In the genomic region with DNA sequence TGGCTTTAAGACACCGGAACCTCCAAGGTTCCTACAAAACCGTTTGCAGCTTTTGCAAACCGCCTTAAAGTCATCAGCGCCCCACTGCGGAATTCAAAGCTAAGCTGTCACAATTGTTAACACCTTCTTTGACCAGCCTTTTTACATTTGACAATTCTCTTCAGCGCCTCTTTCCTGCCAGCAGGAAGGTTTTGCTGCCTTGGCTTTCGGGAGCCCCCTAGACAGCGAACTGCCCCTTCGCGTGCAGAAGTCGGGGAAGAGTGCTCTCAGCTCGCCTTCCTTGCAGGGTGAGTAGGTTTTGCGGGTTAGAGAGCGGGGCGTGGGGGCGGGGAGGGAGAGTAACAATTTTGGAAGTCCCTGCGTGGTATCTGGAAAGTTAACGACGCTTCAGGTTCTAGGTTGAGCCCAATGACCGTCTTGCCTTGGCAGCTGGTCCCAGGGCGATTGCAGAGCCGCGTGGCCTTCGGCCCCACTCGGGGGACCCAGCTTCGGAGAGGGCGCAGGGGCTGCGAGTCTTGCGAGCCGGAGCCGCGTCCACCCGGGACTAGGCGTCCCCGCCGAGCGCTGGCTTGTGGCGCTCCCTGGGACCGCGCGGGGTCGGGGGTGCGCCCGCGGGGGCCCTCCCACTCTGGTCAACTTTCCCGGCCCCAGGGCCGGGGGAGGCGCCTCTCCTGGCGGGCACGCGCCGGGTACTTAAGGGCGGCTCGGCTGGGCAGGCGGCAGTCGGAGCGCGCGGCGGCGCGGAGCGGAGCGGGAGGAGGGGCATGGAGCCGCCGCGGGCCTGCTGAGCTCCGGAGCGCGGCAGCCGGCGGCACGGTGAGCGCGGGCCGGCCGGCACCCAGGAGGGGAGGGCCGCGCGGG, we compare ENCODE assay signal across 8 cellular contexts. TPM values are rescaled to one million over a fixed set of nuclear protein-coding genes. Genes with fewer than 3 reads are reported as not detected.
DNase-seq lines count a peak whose midpoint lies in the region; ATAC-seq, FAIRE-seq and TF ChIP-seq lines count a peak whose summit lies in the region.

A gene with protein sequence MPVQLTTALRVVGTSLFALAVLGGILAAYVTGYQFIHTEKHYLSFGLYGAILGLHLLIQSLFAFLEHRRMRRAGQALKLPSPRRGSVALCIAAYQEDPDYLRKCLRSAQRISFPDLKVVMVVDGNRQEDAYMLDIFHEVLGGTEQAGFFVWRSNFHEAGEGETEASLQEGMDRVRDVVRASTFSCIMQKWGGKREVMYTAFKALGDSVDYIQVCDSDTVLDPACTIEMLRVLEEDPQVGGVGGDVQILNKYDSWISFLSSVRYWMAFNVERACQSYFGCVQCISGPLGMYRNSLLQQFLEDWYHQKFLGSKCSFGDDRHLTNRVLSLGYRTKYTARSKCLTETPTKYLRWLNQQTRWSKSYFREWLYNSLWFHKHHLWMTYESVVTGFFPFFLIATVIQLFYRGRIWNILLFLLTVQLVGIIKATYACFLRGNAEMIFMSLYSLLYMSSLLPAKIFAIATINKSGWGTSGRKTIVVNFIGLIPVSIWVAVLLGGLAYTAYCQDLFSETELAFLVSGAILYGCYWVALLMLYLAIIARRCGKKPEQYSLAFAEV (plus strand): TSS at position 153 of the 861 bp plus-strand sequence. CDS start 3,743 bp downstream, outside the sequence.

- peaks cover 18% of the 10 kb centered on the region for H3K36me3 ChIP-seq in HUES64 (ENCODE audit: insufficient read depth, low read length)
- H3K36me3 ChIP-seq in keratinocyte (ENCODE audit: control insufficient read depth in 2 of 2, extremely low read depth in 1 of 2, insufficient read depth in 2 of 2, low read length in 2 of 2), result peaks cover 16 to 18% of the 10 kb centered on the region in 2 experiments
- peaks cover 0 to 6% of the 10 kb centered on the region in 2 donors for H3K36me3 ChIP-seq in small intestine (ENCODE audit: control insufficient read depth in 2 of 2, insufficient read depth in 2 of 2, low read length in 2 of 2)

- H3K27me3 ChIP-seq in HUES64 (ENCODE audit: insufficient read depth, low read length) (no peaks in the 10 kb centered on the region), keratinocyte (ENCODE audit: control insufficient read depth, extremely low read depth, insufficient read depth, low read length) (no peaks in the 10 kb centered on the region), small intestine (ENCODE audit: control insufficient read depth in 2 of 2, insufficient read depth in 2 of 2, low read length in 2 of 2) (peaks cover 0 to 2% of the 10 kb centered on the region in 2 donors)

- H3K79me2 ChIP-seq in keratinocyte (ENCODE audit: control insufficient read depth, insufficient read depth, low read length), result peaks cover 46% of the 10 kb centered on the region

- peak; percentile 63 to 71 (median 68) for TF ChIP-seq CTCF in keratinocyte (optimal IDR thresholded peaks at IDR 0.05 in 1 of 3, IDR thresholded peaks at IDR 0.05 in 1 of 3, conservative IDR thresholded peaks at IDR 0.05 in 1 of 3; ENCODE audit: extremely low read depth in 1 of 3, insufficient read depth in 2 of 3, low read length in 3 of 3)

- no peaks in the 10 kb centered on the region for H3K9me3 Mint-ChIP-seq in central memory CD8-positive, alpha-beta T cell

- peak within 1 kb of the TSS; percentile 90 for H3K4me3 Mint-ChIP-seq in central memory CD8-positive, alpha-beta T cell

- ATAC-seq in central memory CD8-positive, alpha-beta T cell (replicated peaks; ENCODE audit: extremely low read depth, poor library complexity, severe bottlenecking), result peak; percentile 61
- ATAC-seq in GM21390 (IDR thresholded peaks at IDR 0.05; ENCODE audit: unreplicated experiment), result no peak

- H3K27ac ChIP-seq in HUES64 (ENCODE audit: low read depth, low read length) (peak within 1 kb of the TSS; percentile 68), keratinocyte (ENCODE audit: control insufficient read depth, insufficient read depth, low read length) (peak within 1 kb of the TSS; percentile 63), small intestine (ENCODE audit: low read depth in 1 of 2, low read length in 1 of 2) (peak within 1 kb of the TSS in 1 of 2 donors; percentile 32)

- FAIRE-seq in keratinocyte (lab: Jason Lieb, UNC) (peak; percentile 93), small intestine (lab: Jason Lieb, UNC) (no peak)

- peak; percentile 27 for DNase-seq in NCI-H2029 (lab: John Stamatoyannopoulos, UW)
- no peak for DNase-seq in NCI-H2029 treated with DMSO at 0.1 percent for 48 hours (lab: John Stamatoyannopoulos, UW)
- peak; percentile 59 for DNase-seq in SK-N-DZ (ENCODE audit: low spot score)
- no peak for DNase-seq in central memory CD8-positive, alpha-beta T cell (ENCODE audit: low spot score in 2 of 2)
- no peak for DNase-seq in keratinocyte (ENCODE audit: low read depth, low spot score)
- DNase-seq in small intestine, result peak; percentile 65

- no peaks in the 10 kb centered on the region for H3K9me1 ChIP-seq in keratinocyte (ENCODE audit: control insufficient read depth, extremely low read depth, insufficient read depth, low read length)

- H3K27me3 Mint-ChIP-seq in central memory CD8-positive, alpha-beta T cell, result peaks cover 60% of the 10 kb centered on the region

- peaks cover 8% of the 10 kb centered on the region for H3K36me3 Mint-ChIP-seq in central memory CD8-positive, alpha-beta T cell (ENCODE audit: insufficient read depth)

- H3K9me3 ChIP-seq in HUES64 (ENCODE audit: insufficient read depth, low read depth, low read length), result no peaks in the 10 kb centered on the region
- H3K9me3 ChIP-seq in keratinocyte (ENCODE audit: control insufficient read depth, low read depth, low read length), result no peaks in the 10 kb centered on the region
- no peaks in the 10 kb centered on the region for H3K9me3 ChIP-seq in small intestine (ENCODE audit: control insufficient read depth, low read depth)

- under 1% methylated on average over 80 of the region's 80 CpGs for WGBS in HUES64
- WGBS in small intestine, 3 donors, result 0 to 1% (median 0%) methylated on average over 45 to 80 of the region's 80 CpGs

- H3K9ac ChIP-seq in HUES64 (ENCODE audit: low read depth, low read length) (peak within 1 kb of the TSS; percentile 69), keratinocyte (ENCODE audit: control insufficient read depth, extremely low read depth, insufficient read depth, low read length) (peak within 1 kb of the TSS; percentile 83)

- peak within 1 kb of the TSS; percentile 91 for H3K4me2 ChIP-seq in keratinocyte (ENCODE audit: control insufficient read depth, extremely low read depth, insufficient read depth, low read depth, low read length)

- peak within 1 kb of the TSS; percentile 85 for H3K4me3 ChIP-seq in HUES64 (ENCODE audit: low read length)
- H3K4me3 ChIP-seq in keratinocyte (ENCODE audit: control insufficient read depth in 2 of 3, extremely low read depth in 1 of 3, insufficient read depth in 2 of 3, low read depth in 1 of 3, low read length in 3 of 3), result peak within 1 kb of the TSS; percentile 82 to 97 (median 86)
- H3K4me3 ChIP-seq in small intestine (ENCODE audit: low read depth in 1 of 2, low read length in 2 of 2), result peak within 1 kb of the TSS; percentile 37 to 54

- H3K4me1 ChIP-seq in HUES64 (ENCODE audit: insufficient read depth, low read length) (peaks cover 20% of the 10 kb centered on the region), keratinocyte (ENCODE audit: control insufficient read depth, extremely low read depth, insufficient read depth, low read length) (peaks cover 38% of the 10 kb centered on the region), small intestine (ENCODE audit: control insufficient read depth in 2 of 2, insufficient read depth in 1 of 2, low read depth in 1 of 2, low read length in 1 of 2) (peaks cover 0 to 14% of the 10 kb centered on the region in 2 donors)

- H3K4me1 Mint-ChIP-seq in central memory CD8-positive, alpha-beta T cell, result peaks cover 18% of the 10 kb centered on the region

- H2AFZ ChIP-seq in keratinocyte (ENCODE audit: control insufficient read depth, low read length), result peak within 1 kb of the TSS; percentile 70

- peaks cover 8% of the 10 kb centered on the region for H4K20me1 ChIP-seq in keratinocyte (ENCODE audit: control insufficient read depth, extremely low read depth, insufficient read depth, low read length)

- dilution Hi-C loops in keratinocyte (cut with MboI; ENCODE audit: extremely low pct_ligation_motif_present, low sequenced_read_pairs), result no loop called here

- H3K27ac Mint-ChIP-seq in central memory CD8-positive, alpha-beta T cell (ENCODE audit: low read depth), result no peak within 1 kb of the TSS

RNA-seq across cellular contexts. Expression of the gene that starts here (rescaled TPM):
- 50.0 TPM for polyA plus RNA-seq in HUES64 (2013, experiment 1 of 2)
- 43.6 TPM for polyA plus RNA-seq in HUES64 (2013, experiment 2 of 2)
- 0.03 and 0.42 TPM in 2 replicates for polyA plus RNA-seq in SK-N-DZ (2014; cell fraction: cytosol; rRNA removed)
- 0.63 and 16.9 TPM in 2 replicates for polyA plus RNA-seq in SK-N-DZ (2014; cell fraction: nucleus; rRNA removed)
- polyA plus RNA-seq in keratinocyte, result 132 to 278 TPM (median 143 TPM) in 3 replicates
- polyA plus RNA-seq in keratinocyte (2011; ENCODE audit: low read depth), result 39.0 TPM
- 76.7 and 81.1 TPM in 2 replicates for polyA plus RNA-seq in keratinocyte (2011; cell fraction: cytosol; rRNA removed)
- 341 and 434 TPM in 2 replicates for polyA plus RNA-seq in keratinocyte (2011; cell fraction: nucleus; rRNA removed)
- polyA plus RNA-seq in keratinocyte (2012; ENCODE audit: low replicate concordance), result 69.7 and 135 TPM in 2 replicates
- polyA minus RNA-seq in keratinocyte, result 225 to 420 TPM (median 232 TPM) in 3 replicates
- 323 TPM for polyA minus RNA-seq in keratinocyte (2011; cell fraction: cytosol; rRNA and poly(A)+ RNA removed)
- polyA minus RNA-seq in keratinocyte (2011; cell fraction: nucleus; rRNA and poly(A)+ RNA removed), result 451 and 616 TPM in 2 replicates
- polyA plus RNA-seq in small intestine, result 1 to 10 TPM in 2 of 3 donors, under 1 TPM in 1; 0.67 to 5.3 (median 1.1) TPM

Comparison
In these comparisons a context has a peak if more than half of its experiments do, and no peak if none do; other contexts are left out.
1. RNA of the gene that starts here (polyA plus RNA-seq): 39.0 to 434 TPM in keratinocyte; 0.67 to 5.3 TPM in small intestine; every median in the first group is over 4 times any median in the second.
2. DNase-seq: peak in NCI-H2029 (single experiment), SK-N-DZ (single experiment) and small intestine (single experiment); none in NCI-H2029 treated with DMSO at 0.1 percent for 48 hours (single experiment), central memory CD8-positive, alpha-beta T cell (0 of 2) and keratinocyte (single experiment).
3. Peak in every context shown above with its lines, with median percentiles within 50 percentile points of each other: H3K4me3 ChIP-seq.